ENCODE assay signal across 15 cellular contexts in the genomic region with DNA sequence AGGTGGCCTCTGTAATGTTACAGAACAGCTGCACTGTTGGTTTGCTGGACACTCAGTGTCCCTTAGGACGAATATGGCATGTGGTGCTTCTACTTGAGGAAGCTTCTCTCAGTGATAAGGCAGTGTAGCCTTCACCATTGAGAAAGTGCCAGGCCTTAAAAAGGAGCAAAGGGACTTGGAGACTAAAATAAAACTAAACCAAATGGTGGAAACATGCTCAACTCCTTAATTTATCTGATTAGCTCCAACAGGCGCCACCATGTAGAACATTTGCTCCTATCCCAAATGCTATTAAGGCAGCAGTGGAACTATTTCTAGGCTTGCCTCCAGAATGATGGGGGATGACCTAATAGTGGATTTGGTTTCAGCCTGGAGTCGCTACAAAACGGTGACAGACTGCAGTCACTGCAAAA.
A peak's percentile ranks its signal among the peaks of the same experiment; 100 is the strongest.
DNase-seq lines count a peak whose midpoint lies in the region; ATAC-seq and TF ChIP-seq lines count a peak whose summit lies in the region.
"Had no signal": no experiment of that assay in that cellular context is flagged by ENCODE, and none has a peak within 500 bp of the region (broad histone marks: within the 10 kb centered on the region; RNA-seq: fewer than 3 reads in every experiment).

No MANE protein-coding gene starts in this region.

- H3K4me1 ChIP-seq in SJCRH30 (peaks cover 8% of the 10 kb centered on the region), gastrocnemius medialis (peaks cover 18 to 27% of the 10 kb centered on the region in 2 donors)
- H3K4me1 ChIP-seq: BE2C, HAP-1 had no signal

- no peak for TF ChIP-seq CTCF in gastrocnemius medialis (IDR thresholded peaks at IDR 0.05 in 4 of 5, conservative IDR thresholded peaks at IDR 0.05 in 1 of 5)

- H3K9me3 ChIP-seq in SJCRH30 (replicated peaks) (no peaks in the 10 kb centered on the region), gastrocnemius medialis (no peaks in the 10 kb centered on the region)
- H3K9me3 ChIP-seq: BE2C, HAP-1 had no signal

- no peak for TF ChIP-seq POLR2A in gastrocnemius medialis (IDR thresholded peaks at IDR 0.05)

- H3K27ac ChIP-seq in SJCRH30 = no peak overlapping the region
- peak overlapping the region; percentile 70 to 79 (median 76) for H3K27ac ChIP-seq in gastrocnemius medialis
- H3K27ac ChIP-seq: C4-2B had no signal

- no peaks in the 10 kb centered on the region for H3K27me3 ChIP-seq in SJCRH30
- no peaks in the 10 kb centered on the region for H3K27me3 ChIP-seq in gastrocnemius medialis

- in situ Hi-C loops in gastrocnemius medialis (cut with MboI; ENCODE audit: low sequenced_read_pairs in 4 of 4) = no loop called here

- no peaks in the 10 kb centered on the region for H3K36me3 ChIP-seq in SJCRH30
- H3K36me3 ChIP-seq in gastrocnemius medialis = no peaks in the 10 kb centered on the region
- H3K36me3 ChIP-seq: BE2C, HAP-1 had no signal

- no peak overlapping the region for H3K4me3 ChIP-seq in SJCRH30
- H3K4me3 ChIP-seq in gastrocnemius medialis = peak overlapping the region in 3 of 4 donors; percentile 18 to 31 (median 26)
- H3K4me3 ChIP-seq: HAP-1 had no signal

- DNase-seq in Ammon's horn (ENCODE audit: low spot score) (peak; percentile 14), SJCRH30 (peak; percentile 5 to 33), myocyte (ENCODE audit: low read depth) (peak; percentile 98), gastrocnemius medialis (peak; percentile 45 to 64), activated T-cell treated with anti-CD3 and anti-CD28 coated beads for 4 hours (no peak), MV-4-11 (lab: John Stamatoyannopoulos, UW) (no peak)
- no peak for DNase-seq in activated CD8-positive, alpha-beta memory T cell treated with anti-CD3 and anti-CD28 coated beads, Interleukin-2, amount 50 U/mL, for 48 hours
- DNase-seq: BE2C; CD4-positive, alpha-beta memory T cell; DMS153; DMS79 treated with DMSO at 0.1 percent for 48 hours; EL; GDM1 had no signal

- intact Hi-C loops in gastrocnemius medialis (cut with DNase I; ENCODE audit: low total_unique reads) = loop anchor here (5.0 to 10.0 kb wide), 2 partner anchors 65 to 418 kb away; no protein-coding TSS in a partner anchor

- peak; percentile 97 to 99 for ATAC-seq in gastrocnemius medialis

Comparison
In these comparisons a context has a peak if more than half of its experiments do, and no peak if none do; other contexts are left out.
1. DNase-seq: peak in Ammon's horn (single experiment), SJCRH30 (2 of 2), myocyte (single experiment) and gastrocnemius medialis (2 of 2); none in activated CD8-positive, alpha-beta memory T cell treated with anti-CD3 and anti-CD28 coated beads, Interleukin-2, amount 50 U/mL, for 48 hours (single experiment), activated T-cell treated with anti-CD3 and anti-CD28 coated beads for 4 hours (single experiment) and MV-4-11 (single experiment).